8 cellular contexts compared by ENCODE assay signal in genomic region chr1:161209790-161210409, GRCh38. TPM values are rescaled to one million over a fixed set of nuclear protein-coding genes. Genes with fewer than 3 reads are reported as not detected.
A peak's percentile ranks its signal among the peaks of the same experiment; 100 is the strongest.
DNase-seq lines count a peak whose midpoint lies in the region; ATAC-seq and TF ChIP-seq lines count a peak whose summit lies in the region.

No MANE protein-coding gene starts in this region.

- DNase-seq in ELF-1 (ENCODE audit: low read depth, low spot score) = peak; percentile 92
- DNase-seq in NCI-H526 treated with DMSO at 0.1 percent for 48 hours (lab: John Stamatoyannopoulos, UW) = peak; percentile 78
- peak; percentile 37 to 59 for DNase-seq in activated CD4-positive, alpha-beta T cell treated with anti-CD3 and anti-CD28 coated beads, Interleukin-2, amount 50 U/mL, for 24 hours (ENCODE audit: low read depth in 1 of 2, low spot score in 1 of 2)
- peak; percentile 84 for DNase-seq in lung (ENCODE audit: low spot score)
- peak; percentile 37 to 56 for DNase-seq in stimulated activated CD8-positive, alpha-beta memory T cell treated with anti-CD3 and anti-CD28 coated beads, Interleukin-2, amount 100 ng/mL, for 1 hour (ENCODE audit: low read depth in 2 of 2)

- ATAC-seq in HG03439 (IDR thresholded peaks at IDR 0.05; ENCODE audit: unreplicated experiment) = peak; percentile 55
- ATAC-seq in lung (ENCODE audit: insufficient read depth, low FRiP score) = peak; percentile 81
- no peak for ATAC-seq in GM19324 (IDR thresholded peaks at IDR 0.05; ENCODE audit: low FRiP score, unreplicated experiment)

- peaks cover 100% of the 10 kb centered on the region for H3K36me3 Mint-ChIP-seq in dendritic cell treated with granulocyte-macrophage colony-stimulating factor and Interleukin-4, amounts not matched to agents 40 ng/mL and 50 ng/mL, for 4 days (ENCODE audit: low read depth)

- no peak overlapping the region for H3K27ac ChIP-seq in lung (ENCODE audit: low read depth in 1 of 2, low read length in 1 of 2)

- no peaks in the 10 kb centered on the region for H3K9me3 ChIP-seq in lung (ENCODE audit: control insufficient read depth in 2 of 2, insufficient read depth in 1 of 2, low read length in 1 of 2)

- H3K27ac Mint-ChIP-seq in dendritic cell treated with granulocyte-macrophage colony-stimulating factor and Interleukin-4, amounts not matched to agents 40 ng/mL and 50 ng/mL, for 4 days = peak overlapping the region; percentile 52

- H3K4me3 ChIP-seq in lung = no peak overlapping the region

- H3K4me1 ChIP-seq in lung (ENCODE audit: control insufficient read depth in 2 of 2, insufficient read depth in 2 of 2, low read length in 2 of 2) = peaks cover 4 to 12% of the 10 kb centered on the region in 2 donors

- no peak overlapping the region for H3K4me3 Mint-ChIP-seq in dendritic cell treated with granulocyte-macrophage colony-stimulating factor and Interleukin-4, amounts not matched to agents 40 ng/mL and 50 ng/mL, for 4 days

- intact Hi-C loops in dendritic cell treated with granulocyte-macrophage colony-stimulating factor and Interleukin-4, amounts not matched to agents 40 ng/mL and 50 ng/mL, for 4 days (cut with micrococcal nuclease) = loop anchor here (2.0 to 5.0 kb wide), 2 partner anchors 15 to 172 kb away; no protein-coding TSS in a partner anchor

- H3K9me3 Mint-ChIP-seq in dendritic cell treated with granulocyte-macrophage colony-stimulating factor and Interleukin-4, amounts not matched to agents 40 ng/mL and 50 ng/mL, for 4 days = no peaks in the 10 kb centered on the region

- TF ChIP-seq CTCF in lung (IDR thresholded peaks at IDR 0.05; ENCODE audit: control extremely low read depth, extremely low read depth) = peak; percentile 68

- H3K4me1 Mint-ChIP-seq in dendritic cell treated with granulocyte-macrophage colony-stimulating factor and Interleukin-4, amounts not matched to agents 40 ng/mL and 50 ng/mL, for 4 days (ENCODE audit: low read depth) = peaks cover 46% of the 10 kb centered on the region

- H3K27me3 ChIP-seq in lung (ENCODE audit: control insufficient read depth, insufficient read depth) = no peaks in the 10 kb centered on the region

- no peaks in the 10 kb centered on the region for H3K27me3 Mint-ChIP-seq in dendritic cell treated with granulocyte-macrophage colony-stimulating factor and Interleukin-4, amounts not matched to agents 40 ng/mL and 50 ng/mL, for 4 days

- peaks cover 40 to 52% of the 10 kb centered on the region in 2 donors for H3K36me3 ChIP-seq in lung (ENCODE audit: control insufficient read depth in 2 of 2, insufficient read depth in 2 of 2, low read length in 2 of 2)

- WGBS in lung, 2 donors = 38 to 39% methylated on average over 11 of the region's 11 CpGs

RNA-seq across cellular contexts. Expression of gene FCER1G, which starts 5.2 kb away (rescaled TPM):
- 100 to 1,000 TPM in 1 of 2 donors, 10 to 100 TPM in 1; 41.6 to 169 TPM for total RNA-seq in lung
- 1,000 to 10,000 TPM in 1 of 2 donors, 100 to 1,000 TPM in 1; 275 to 1,998 TPM for polyA plus RNA-seq in lung

RNA-seq across cellular contexts. Expression of gene NDUFS2, which starts 7.7 kb away (rescaled TPM):
- 100 to 1,000 TPM in 1 of 2 donors, 10 to 100 TPM in 1; 81.0 to 104 TPM for total RNA-seq in lung
- polyA plus RNA-seq in lung = 10 to 100 TPM; 40.2 to 95.2 TPM

RNA-seq across cellular contexts. Expression of gene ADAMTS4, which starts 11.0 kb away (rescaled TPM):
- total RNA-seq in lung = 10 to 100 TPM in 1 of 2 donors, 1 to 10 TPM in 1; 2.3 to 18.8 TPM
- 10 to 100 TPM in 1 of 2 donors, 1 to 10 TPM in 1; 7.2 to 22.3 TPM for polyA plus RNA-seq in lung

RNA-seq across cellular contexts. Expression of gene APOA2, which starts 13.5 kb away (rescaled TPM):
- 1 to 10 TPM in 1 of 2 donors, not detected in 1; 2.3 TPM for total RNA-seq in lung
- 1 to 10 TPM in 1 of 2 donors, not detected in 1; 1.4 TPM for polyA plus RNA-seq in lung

RNA-seq across cellular contexts. Expression of gene TOMM40L, which starts 16.0 kb away (rescaled TPM):
- total RNA-seq in lung = 10 to 100 TPM in 1 of 2 donors, 1 to 10 TPM in 1; 4.9 to 13.0 TPM
- 10 to 100 TPM in 1 of 2 donors, 1 to 10 TPM in 1; 6.8 to 11.1 TPM for polyA plus RNA-seq in lung
